Comparison of ENCODE assay signal across 1 cellular context in genomic region chr20:32609371-32609773, GRCh38.
TF ChIP-seq lines count a peak whose summit lies in the region.

No MANE protein-coding gene starts in this region.

TF ChIP-seq in HepG2, 621 proteins besides CTCF, POLR2A, EP300 and RAD21 (continued from another document):
- no peak for TF ChIP-seq ZNF597 (CRISPR knock-in tag; IDR thresholded peaks at IDR 0.05)
- TF ChIP-seq HES4 (CRISPR knock-in tag; IDR thresholded peaks at IDR 0.05; ENCODE audit: borderline replicate concordance): peak; percentile 36; the same call in 1 of the 2 replicates
- 0 out of 2 replicates have a peak, but pooled peaks have one; percentile 57 for TF ChIP-seq ZNF891 (CRISPR knock-in tag; IDR thresholded peaks at IDR 0.05)
- TF ChIP-seq ZNF598 (CRISPR knock-in tag; IDR thresholded peaks at IDR 0.05; ENCODE audit: borderline replicate concordance): no peak
- 0 out of 2 replicates have a peak, but pooled peaks have one; percentile 20 for TF ChIP-seq HIC2 (CRISPR knock-in tag; IDR thresholded peaks at IDR 0.05; ENCODE audit: low read depth)
- peak; percentile 28; the same call in 1 of the 2 replicates for TF ChIP-seq ZFP91 (CRISPR knock-in tag; IDR thresholded peaks at IDR 0.05; ENCODE audit: borderline replicate concordance)
- no peak for TF ChIP-seq ZNF205 (CRISPR knock-in tag; IDR thresholded peaks at IDR 0.05)
- TF ChIP-seq DZIP1 (CRISPR knock-in tag; IDR thresholded peaks at IDR 0.05): peak; percentile 57; the same call in 1 of the 2 replicates
- peak; percentile 33; the same call in 1 of the 2 replicates for TF ChIP-seq ZNF768 (CRISPR knock-in tag; IDR thresholded peaks at IDR 0.05)
- 0 out of 2 replicates have a peak, but pooled peaks have one; percentile 33 for TF ChIP-seq EED (CRISPR knock-in tag; IDR thresholded peaks at IDR 0.05)
- 0 out of 2 replicates have a peak, but pooled peaks have one; percentile 27 for TF ChIP-seq ZNF292 (CRISPR knock-in tag; IDR thresholded peaks at IDR 0.05; ENCODE audit: borderline replicate concordance, low read depth)
- peak; percentile 62; the same call in 1 of the 2 replicates for TF ChIP-seq MTA1 (CRISPR knock-in tag; IDR thresholded peaks at IDR 0.05; ENCODE audit: borderline replicate concordance)
- no peak for TF ChIP-seq ZNF501 (CRISPR knock-in tag; IDR thresholded peaks at IDR 0.05)
- TF ChIP-seq SALL1 (CRISPR knock-in tag; IDR thresholded peaks at IDR 0.05): peak; percentile 19; the same call in 1 of the 2 replicates
- TF ChIP-seq ZNF557 (CRISPR knock-in tag; IDR thresholded peaks at IDR 0.05): no peak
- TF ChIP-seq NRL (CRISPR knock-in tag; IDR thresholded peaks at IDR 0.05; ENCODE audit: borderline replicate concordance): 0 out of 2 replicates have a peak, but pooled peaks have one; percentile 64
- 0 out of 2 replicates have a peak, but pooled peaks have one; percentile 24 for TF ChIP-seq ZNF124 (CRISPR knock-in tag; IDR thresholded peaks at IDR 0.05)
- peak; percentile 53 for TF ChIP-seq ZNF687 (CRISPR knock-in tag; IDR thresholded peaks at IDR 0.05)
